9 cellular contexts compared by ENCODE assay signal in genomic region chr1:150696590-150696989, GRCh38. TPM values are rescaled to one million over a fixed set of nuclear protein-coding genes. Genes with fewer than 3 reads are reported as not detected.
DNase-seq lines count a peak whose midpoint lies in the region; ATAC-seq and TF ChIP-seq lines count a peak whose summit lies in the region.
"Had no signal": no experiment of that assay in that cellular context is flagged by ENCODE, and none has a peak within 500 bp of the region (broad histone marks: within the 10 kb centered on the region; RNA-seq: fewer than 3 reads in every experiment).

No MANE protein-coding gene starts in this region.

- H2BK12ac ChIP-seq in trophoblast cell (ENCODE audit: low read length) = no peak overlapping the region

- no peaks in the 10 kb centered on the region for H3K79me2 ChIP-seq in trophoblast cell (ENCODE audit: control insufficient read depth, insufficient read depth, low read length, poor library complexity)

- no peak overlapping the region for H4K91ac ChIP-seq in trophoblast cell (ENCODE audit: low read depth, low read length)

- no peak for TF ChIP-seq CTCF in RWPE1 (conservative IDR thresholded peaks at IDR 0.05; ENCODE audit: low read depth)
- no peak for TF ChIP-seq CTCF in esophagus squamous epithelium (IDR thresholded peaks at IDR 0.05)
- TF ChIP-seq CTCF in GM10248 (IDR thresholded peaks at IDR 0.05; ENCODE audit: control extremely low read depth, extremely low read depth, low read depth, missing control alignments) = no peak

- H3K4me3 ChIP-seq in esophagus squamous epithelium (peak overlapping the region; percentile 49 to 75 (median 67)), trophoblast cell (ENCODE audit: low read depth, low read length) (peak overlapping the region; percentile 92)

- H3K4me1 ChIP-seq in esophagus squamous epithelium (peaks cover 0 to 54% (median 11%) of the 10 kb centered on the region in 3 donors), trophoblast cell (ENCODE audit: control insufficient read depth in 1 of 2, insufficient read depth in 2 of 2, low read length in 2 of 2) (no peaks in the 10 kb centered on the region)

- no peak overlapping the region for H3K4ac ChIP-seq in trophoblast cell (ENCODE audit: low read depth, low read length)

- H3K23ac ChIP-seq in trophoblast cell (ENCODE audit: low read length) = no peak overlapping the region

- H3K27me3 ChIP-seq in esophagus squamous epithelium = no peaks in the 10 kb centered on the region
- no peaks in the 10 kb centered on the region for H3K27me3 ChIP-seq in trophoblast cell (ENCODE audit: insufficient read depth, low read length)

- no peak overlapping the region for H2BK120ac ChIP-seq in trophoblast cell (ENCODE audit: insufficient read depth, low read length, poor library complexity)

- POLR2A ChIA-PET in RWPE1 (lab: Yijun Ruan, JAX; ENCODE audit: low non-redundant PET) (no interaction called here), GM10248 (lab: Yijun Ruan, JAX) (interaction anchor here (0.6 to 1.4 kb wide), 5 partner anchors 12 to 809 kb away, joined by 3 to 13 read pairs (median 4); partner anchors contain the start of gene MCL1)

- CTCF ChIA-PET in RWPE1 (lab: Yijun Ruan, JAX) = no interaction called here
- CTCF ChIA-PET in GM10248 (lab: Yijun Ruan, JAX) = interaction anchor here (0.9 to 2.4 kb wide), 13 partner anchors 9 to 299 kb away, joined by 3 to 10 read pairs (median 5); no protein-coding TSS in a partner anchor

- DNase-seq in NCI-H2196 (lab: John Stamatoyannopoulos, UW; ENCODE audit: unreplicated experiment) (peak; percentile 29), NCI-H2196 treated with DMSO at 0.1 percent for 48 hours (lab: John Stamatoyannopoulos, UW; ENCODE audit: unreplicated experiment) (no peak), RWPE1 (ENCODE audit: low spot score) (peak; percentile 28), esophagus squamous epithelium (lab: John Stamatoyannopoulos, UW) (no peak), trophoblast cell (peak in 1 of 2 donors; percentile 13), putamen (ENCODE audit: low spot score) (no peak), GM10248 (ENCODE audit: extremely low spot score) (no peak)

- intact Hi-C loops in esophagus squamous epithelium (cut with DNase I) = no loop called here

- H3K27ac ChIP-seq in RWPE1 = peak overlapping the region; percentile 14; the same call in 1 of the 2 replicates
- H3K27ac ChIP-seq in esophagus squamous epithelium = peak overlapping the region; percentile 64 to 92 (median 76)
- H3K27ac ChIP-seq in trophoblast cell (ENCODE audit: low read depth, low read length) = no peak overlapping the region

- no peaks in the 10 kb centered on the region for H3K79me1 ChIP-seq in trophoblast cell (ENCODE audit: low read length)

- no peak overlapping the region for H3K14ac ChIP-seq in trophoblast cell (ENCODE audit: low read length)

- no peak overlapping the region for H2AFZ ChIP-seq in trophoblast cell (ENCODE audit: insufficient read depth, low read length, poor library complexity)

- peak overlapping the region; percentile 55 for H4K8ac ChIP-seq in trophoblast cell (ENCODE audit: low read depth, low read length)

- H3K9ac ChIP-seq in trophoblast cell (ENCODE audit: low read length) = peak overlapping the region; percentile 95

- H4K12ac ChIP-seq in trophoblast cell (ENCODE audit: low read depth, low read length) = no peak overlapping the region

- peaks cover 0 to 34% (median 8%) of the 10 kb centered on the region in 3 donors for H3K36me3 ChIP-seq in esophagus squamous epithelium
- H3K36me3 ChIP-seq in trophoblast cell (ENCODE audit: control insufficient read depth in 1 of 2, insufficient read depth in 2 of 2, low read length in 2 of 2) = peaks cover 5 to 7% of the 10 kb centered on the region in 2 experiments

- no peak overlapping the region for H2BK5ac ChIP-seq in trophoblast cell (ENCODE audit: low read depth, low read length, poor library complexity)

- H3K9me3 ChIP-seq in esophagus squamous epithelium (no peaks in the 10 kb centered on the region), trophoblast cell (ENCODE audit: insufficient read depth, low read depth, low read length) (no peaks in the 10 kb centered on the region)

- H3K4me2 ChIP-seq in trophoblast cell (ENCODE audit: low read length) = peak overlapping the region; percentile 86

- TF ChIP-seq POLR2A in esophagus squamous epithelium (IDR thresholded peaks at IDR 0.05) = no peak

- H2AK5ac ChIP-seq in trophoblast cell (ENCODE audit: low read length) = no peak overlapping the region

- H3K18ac ChIP-seq in trophoblast cell (ENCODE audit: low read length) = no peak overlapping the region

- ATAC-seq in HG02973 (IDR thresholded peaks at IDR 0.05; ENCODE audit: unreplicated experiment) = no peak

- whole genome bisulfite sequencing in esophagus squamous epithelium, 2 donors = 2 to 3% methylated on average over 6 of the region's 6 CpGs
- no CpG with 5 or more reads among the region's 6 CpGs for WGBS in trophoblast cell (ENCODE audit: extremely low coverage, insufficient coverage, insufficient read length)

RNA-seq across cellular contexts. Expression of gene GOLPH3L, which starts 0.4 kb away (rescaled TPM):
- 10 to 100 TPM; 26.1 to 38.6 (median 31.8) TPM for total RNA-seq in esophagus squamous epithelium
- polyA plus RNA-seq in trophoblast cell (2013) = 26.6 and 28.6 TPM in 2 replicates

RNA-seq across cellular contexts. Expression of gene HORMAD1, which starts 24.1 kb away (rescaled TPM):
- 10 to 100 TPM in 1 of 4 donors, 1 to 10 TPM in 2, not detected in 1; 4.1 to 10.1 (median 9.3) TPM for total RNA-seq in esophagus squamous epithelium
- polyA plus RNA-seq in trophoblast cell (2013) = not detected in 2 replicates
- total RNA-seq: Daoy had no signal

Comparison
In these comparisons a context has a peak if more than half of its experiments do, and no peak if none do; other contexts are left out.
1. DNase-seq: peak in NCI-H2196 (single experiment) and RWPE1 (single experiment); none in NCI-H2196 treated with DMSO at 0.1 percent for 48 hours (single experiment), esophagus squamous epithelium (single experiment), putamen (single experiment) and GM10248 (single experiment).